9 cellular contexts compared by ENCODE assay signal in genomic region chr6:29696147-29697129, GRCh38. TPM values are rescaled to one million over a fixed set of nuclear protein-coding genes. Genes with fewer than 3 reads are reported as not detected.
DNase-seq lines count a peak whose midpoint lies in the region; ATAC-seq, FAIRE-seq and TF ChIP-seq lines count a peak whose summit lies in the region.
"Had no signal": no experiment of that assay in that cellular context is flagged by ENCODE, and none has a peak within 500 bp of the region (broad histone marks: within the 10 kb centered on the region; RNA-seq: fewer than 3 reads in every experiment).

No MANE protein-coding gene starts in this region.

- no peaks in the 10 kb centered on the region for H3K9me3 Mint-ChIP-seq in Calu3 (ENCODE audit: low read depth, unreplicated experiment)

- no peaks in the 10 kb centered on the region for H3K27me3 Mint-ChIP-seq in Calu3 (ENCODE audit: unreplicated experiment)

- SMC1A ChIA-PET in GM12878 (lab: Charles Lee; ENCODE audit: uncharacterized antibody, unreplicated experiment): interaction anchor here (0.8 to 1.7 kb wide), 4 partner anchors 12 to 48 kb away, joined by 3 to 8 read pairs (median 4); no protein-coding TSS in a partner anchor

- no peak overlapping the region for H3K9ac ChIP-seq in GM12878 (ENCODE audit: control insufficient read depth, insufficient read depth, low read length)

- DNase-seq in Calu3 (peak; percentile 64), HPDE6-E6E7 (ENCODE audit: extremely low spot score) (peak; percentile 55), GM12878 (ENCODE audit: low read depth, low spot score) (no peak), lower lobe of right lung (no peak), HuH-7 (ENCODE audit: low spot score) (no peak)

- H3K27ac ChIP-seq in GM12878 (ENCODE audit: control insufficient read depth, insufficient read depth) (no peak overlapping the region), lower lobe of right lung (no peak overlapping the region)
- H3K27ac ChIP-seq: SJCRH30 had no signal

- H3K9me3 ChIP-seq in GM12878 (replicated peaks; ENCODE audit: control insufficient read depth, insufficient read depth, low read length): no peaks in the 10 kb centered on the region
- H3K9me3 ChIP-seq in lower lobe of right lung: no peaks in the 10 kb centered on the region
- H3K9me3 ChIP-seq: SJCRH30 had no signal

- TF ChIP-seq CTCF in Calu3 (IDR thresholded peaks at IDR 0.05; ENCODE audit: unreplicated experiment) (peak; percentile 83), GM12878 (IDR thresholded peaks at IDR 0.05 in 2 of 3, conservative IDR thresholded peaks at IDR 0.05 in 1 of 3; ENCODE audit: control insufficient read depth in 2 of 3, extremely low read depth in 1 of 3, insufficient read depth in 1 of 3, low read depth in 3 of 3, low read length in 3 of 3) (peak; percentile 37 to 64 (median 61)), lower lobe of right lung (IDR thresholded peaks at IDR 0.05) (peak; percentile 20)

- POLR2A ChIA-PET in GM12878 (lab: Charles Lee): interaction anchor here (1.0 kb wide), 1 partner anchor 46 kb away, joined by 4 read pairs; no protein-coding TSS in a partner anchor

- H3K36me3 ChIP-seq in GM12878 (ENCODE audit: control insufficient read depth in 2 of 2, insufficient read depth in 2 of 2, low read length in 1 of 2) (no peaks in the 10 kb centered on the region), lower lobe of right lung (no peaks in the 10 kb centered on the region)
- H3K36me3 ChIP-seq: SJCRH30 had no signal

- BruUV-seq in Calu3 (replicated peaks; lab: Mats Ljungman, UMichigan): no TSS peak
- BruUV-seq in GM12878 (replicated peaks; lab: Mats Ljungman, UMichigan): no TSS peak

- ATAC-seq in GM12878 (peak; percentile 74), lower lobe of right lung (peak in 1 of 2 donors; percentile 39), HG02973 (IDR thresholded peaks at IDR 0.05; ENCODE audit: unreplicated experiment) (no peak), HG02870 (IDR thresholded peaks at IDR 0.05; ENCODE audit: unreplicated experiment) (no peak), GM19452 (IDR thresholded peaks at IDR 0.05; ENCODE audit: unreplicated experiment) (no peak)

- no peaks in the 10 kb centered on the region for H3K79me2 ChIP-seq in GM12878 (ENCODE audit: control insufficient read depth, insufficient read depth, low read length)

- H3K4me1 Mint-ChIP-seq in Calu3 (ENCODE audit: low read depth, unreplicated experiment): peaks cover 8% of the 10 kb centered on the region

- no peak overlapping the region for H3K27ac Mint-ChIP-seq in Calu3 (ENCODE audit: unreplicated experiment)

- in situ Hi-C loops in GM12878 (cut with MboI): no loop called here

- H3K4me1 ChIP-seq in GM12878 (ENCODE audit: control insufficient read depth, insufficient read depth, low read length): no peaks in the 10 kb centered on the region
- H3K4me1 ChIP-seq in lower lobe of right lung: no peaks in the 10 kb centered on the region
- H3K4me1 ChIP-seq: SJCRH30 had no signal

- peak; percentile 38; the same call in 1 of the 2 replicates for TF ChIP-seq RAD21 in GM12878 (IDR thresholded peaks at IDR 0.05; ENCODE audit: insufficient read depth, low read depth, low read length)

- no peak overlapping the region for H3K4me3 ChIP-seq in GM12878
- H3K4me3 ChIP-seq in lower lobe of right lung: no peak overlapping the region
- H3K4me3 ChIP-seq: SJCRH30 had no signal

- 40% methylated on average over 10 of the region's 10 CpGs for WGBS in GM12878 (ENCODE audit: insufficient coverage, insufficient replicate concordance, low lambda C conversion rate, missing lambda C conversion rate)

- RAD21 ChIA-PET in GM12878 (lab: Charles Lee; ENCODE audit: unreplicated experiment): interaction anchor here (0.7 to 2.1 kb wide), 4 partner anchors 20 to 49 kb away, joined by 3 to 11 read pairs (median 6); no protein-coding TSS in a partner anchor

- no peaks in the 10 kb centered on the region for H3K36me3 Mint-ChIP-seq in Calu3 (ENCODE audit: insufficient read depth, unreplicated experiment)

- no peak overlapping the region for H2AFZ ChIP-seq in GM12878 (ENCODE audit: control insufficient read depth, low read depth, low read length)

- H3K4me2 ChIP-seq in GM12878 (ENCODE audit: control insufficient read depth, insufficient read depth): no peak overlapping the region

- CTCF ChIA-PET in Calu3 (lab: Charles Lee): interaction anchor here (0.7 to 2.8 kb wide), 14 partner anchors 9 to 800 kb away, joined by 3 to 100 read pairs (median 4); partner anchors contain the start of gene OR12D3
- CTCF ChIA-PET in GM12878 (lab: Yijun Ruan, JAX): interaction anchor here (0.6 to 3.9 kb wide), 21 partner anchors 12 to 152 kb away, joined by 3 to 39 read pairs (median 4); no protein-coding TSS in a partner anchor

- H4K20me1 ChIP-seq in GM12878 (ENCODE audit: control insufficient read depth, insufficient read depth): no peaks in the 10 kb centered on the region

- no peak for TF ChIP-seq EP300 in GM12878 (IDR thresholded peaks at IDR 0.05; ENCODE audit: borderline replicate concordance in 1 of 2, control insufficient read depth in 1 of 2, low read depth in 2 of 2, low read length in 2 of 2)

- H3K27me3 ChIP-seq in GM12878 (replicated peaks in 1 of 2; ENCODE audit: control insufficient read depth in 2 of 2, insufficient read depth in 2 of 2, low read length in 1 of 2): no peaks in the 10 kb centered on the region; a peak in 1 of 4 replicates
- H3K27me3 ChIP-seq in lower lobe of right lung (ENCODE audit: low read depth): no peaks in the 10 kb centered on the region
- H3K27me3 ChIP-seq: SJCRH30 had no signal

- intact Hi-C loops in Calu3 (cut with micrococcal nuclease; ENCODE audit: unreplicated experiment) (loop anchor here (1.0 to 5.0 kb wide), 2 partner anchors 46 to 319 kb away; partner anchors contain the start of gene OR12D3), GM12878 (cut with micrococcal nuclease; ENCODE audit: unreplicated experiment) (loop anchor here (2.0 kb wide), 1 partner anchor 46 kb away; no protein-coding TSS in a partner anchor), lower lobe of right lung (cut with DNase I) (no loop called here)

- TF ChIP-seq POLR2A in GM12878 (IDR thresholded peaks at IDR 0.05; ENCODE audit: low read depth, low read length): no peak

- FAIRE-seq in GM12878 (lab: Jason Lieb, UNC): no peak

- no peak overlapping the region for H3K4me3 Mint-ChIP-seq in Calu3 (ENCODE audit: low read depth, unreplicated experiment)

RNA-seq across cellular contexts. Expression of gene ZFP57, which starts 15.5 kb away (rescaled TPM):
- 0.83 TPM in 1 of 2 replicates, not detected in the other for total RNA-seq in Calu3 (2022)
- total RNA-seq in GM12878 (2013; cell fraction: nucleolus; rRNA removed): not detected in 2 replicates
- total RNA-seq in GM12878 (2014; rRNA removed): not detected in 2 replicates
- not detected in 2 replicates for total RNA-seq in GM12878 (2014; rRNA removed; fragmentation: Illumina TruSeq; extraction: Trizol)
- not detected in 2 replicates for total RNA-seq in GM12878 (2021)
- polyA plus RNA-seq in GM12878 (2011; ENCODE audit: low read depth): 0.85 TPM
- not detected in 2 replicates for polyA plus RNA-seq in GM12878 (2011; rRNA removed)
- not detected in 2 replicates for polyA plus RNA-seq in GM12878 (2011; cell fraction: cytosol; rRNA removed)
- not detected in 2 replicates for polyA plus RNA-seq in GM12878 (2011; cell fraction: nucleus; rRNA removed)
- polyA plus RNA-seq in GM12878 (2012): 0.98 and 1.1 TPM in 2 replicates
- not detected in 2 replicates for polyA plus RNA-seq in GM12878 (2014; fragmentation: Illumina TruSeq; extraction: Trizol)
- not detected for polyA plus RNA-seq in GM12878 (2014; fragmentation: Nextera tagmentation; extraction: Ambion mirVana)
- polyA plus RNA-seq in GM12878 (2014; rRNA removed): not detected in 2 replicates
- not detected for polyA plus RNA-seq in GM12878 (2016; fragmentation: Nextera tagmentation; extraction: Ambion mirVana)
- polyA minus RNA-seq in GM12878 (2011; rRNA and poly(A)+ RNA removed): not detected in 2 replicates
- polyA minus RNA-seq in GM12878 (2011; cell fraction: cytosol; rRNA and poly(A)+ RNA removed): not detected in 2 replicates
- polyA minus RNA-seq in GM12878 (2011; cell fraction: nucleus; rRNA and poly(A)+ RNA removed): not detected in 2 replicates
- total RNA-seq in lower lobe of right lung: not detected
- total RNA-seq: SJCRH30 had no signal

RNA-seq across cellular contexts. Expression of gene HLA-F, which starts 26.8 kb away (rescaled TPM):
- total RNA-seq in Calu3 (2022) (57.9 and 119 TPM in 2 replicates), GM12878 (2014; rRNA removed) (310 and 335 TPM in 2 replicates), GM12878 (2014; rRNA removed; fragmentation: Illumina TruSeq; extraction: Trizol) (147 and 149 TPM in 2 replicates), GM12878 (2021) (302 and 313 TPM in 2 replicates), lower lobe of right lung (176 TPM)
- 698 and 699 TPM in 2 replicates for total RNA-seq in GM12878 (2013; cell fraction: nucleolus; rRNA removed)
- polyA plus RNA-seq in GM12878 (2011; ENCODE audit: low read depth): 183 TPM
- polyA plus RNA-seq in GM12878 (2011; rRNA removed) (174 and 276 TPM in 2 replicates), GM12878 (2014; fragmentation: Illumina TruSeq; extraction: Trizol) (29.4 and 87.6 TPM in 2 replicates), GM12878 (2014; fragmentation: Nextera tagmentation; extraction: Ambion mirVana) (100 to 1,000 TPM in 1 of 2 experiments, 10 to 100 TPM in 1; 30.1 to 107 TPM), GM12878 (2014; rRNA removed) (342 and 354 TPM in 2 replicates), GM12878 (2016; fragmentation: Nextera tagmentation; extraction: Ambion mirVana) (100 to 1,000 TPM; 120 to 143 TPM)
- polyA plus RNA-seq in GM12878 (2011; cell fraction: cytosol; rRNA removed): 229 and 329 TPM in 2 replicates
- polyA plus RNA-seq in GM12878 (2011; cell fraction: nucleus; rRNA removed): 1,246 and 1,757 TPM in 2 replicates
- polyA plus RNA-seq in GM12878 (2012): 338 and 424 TPM in 2 replicates
- 141 and 186 TPM in 2 replicates for polyA minus RNA-seq in GM12878 (2011; rRNA and poly(A)+ RNA removed)
- 53.2 and 58.8 TPM in 2 replicates for polyA minus RNA-seq in GM12878 (2011; cell fraction: cytosol; rRNA and poly(A)+ RNA removed)
- 427 and 490 TPM in 2 replicates for polyA minus RNA-seq in GM12878 (2011; cell fraction: nucleus; rRNA and poly(A)+ RNA removed)
- total RNA-seq: SJCRH30 had no signal

RNA-seq across cellular contexts. Expression of gene MOG, which starts 39.5 kb away (rescaled TPM):
- total RNA-seq in Calu3 (2022): not detected in 2 replicates
- not detected in 2 replicates for total RNA-seq in GM12878 (2013; cell fraction: nucleolus; rRNA removed)
- not detected in 2 replicates for total RNA-seq in GM12878 (2014; rRNA removed)
- not detected in 2 replicates for total RNA-seq in GM12878 (2014; rRNA removed; fragmentation: Illumina TruSeq; extraction: Trizol)
- not detected in 2 replicates for total RNA-seq in GM12878 (2021)
- polyA plus RNA-seq in GM12878 (2011; ENCODE audit: low read depth): not detected
- polyA plus RNA-seq in GM12878 (2011; rRNA removed): not detected in 2 replicates
- polyA plus RNA-seq in GM12878 (2011; cell fraction: cytosol; rRNA removed): not detected in 2 replicates
- not detected in 2 replicates for polyA plus RNA-seq in GM12878 (2011; cell fraction: nucleus; rRNA removed)
- 0.11 and 0.20 TPM in 2 replicates for polyA plus RNA-seq in GM12878 (2012)
- 0.30 TPM in 1 of 2 replicates, not detected in the other for polyA plus RNA-seq in GM12878 (2014; fragmentation: Illumina TruSeq; extraction: Trizol)
- not detected for polyA plus RNA-seq in GM12878 (2014; fragmentation: Nextera tagmentation; extraction: Ambion mirVana)
- not detected in 2 replicates for polyA plus RNA-seq in GM12878 (2014; rRNA removed)
- not detected for polyA plus RNA-seq in GM12878 (2016; fragmentation: Nextera tagmentation; extraction: Ambion mirVana)
- polyA minus RNA-seq in GM12878 (2011; rRNA and poly(A)+ RNA removed): not detected in 2 replicates
- polyA minus RNA-seq in GM12878 (2011; cell fraction: cytosol; rRNA and poly(A)+ RNA removed): not detected in 2 replicates
- not detected in 2 replicates for polyA minus RNA-seq in GM12878 (2011; cell fraction: nucleus; rRNA and poly(A)+ RNA removed)
- not detected for total RNA-seq in lower lobe of right lung
- total RNA-seq: SJCRH30 had no signal

Comparison
In these comparisons a context has a peak if more than half of its experiments do, and no peak if none do; other contexts are left out.
1. DNase-seq: peak in Calu3 (single experiment) and HPDE6-E6E7 (single experiment); none in GM12878 (single experiment), lower lobe of right lung (single experiment) and HuH-7 (single experiment).
2. CTCF ChIP-seq: peak in every context shown above with its lines; median percentile 83 in Calu3; 61 in GM12878; 20 in lower lobe of right lung.